ENCODE assay signal across 33 cellular contexts in genomic region chr7:142745091-142745635, GRCh38. TPM values are rescaled to one million over a fixed set of nuclear protein-coding genes. Genes with fewer than 3 reads are reported as not detected.
A peak's percentile ranks its signal among the peaks of the same experiment; 100 is the strongest.
DNase-seq lines count a peak whose midpoint lies in the region; FAIRE-seq and TF ChIP-seq lines count a peak whose summit lies in the region.
"Had no signal": no experiment of that assay in that cellular context is flagged by ENCODE, and none has a peak within 500 bp of the region (broad histone marks: within the 10 kb centered on the region; RNA-seq: fewer than 3 reads in every experiment).

No MANE protein-coding gene starts in this region.

- DNase-seq in EL (peak; percentile 31), M059J (ENCODE audit: low read depth) (peak; percentile 53), choroid plexus epithelial cell (ENCODE audit: low read depth) (peak; percentile 10), kidney tubule cell (ENCODE audit: low spot score) (peak; percentile 40), 8988T (no peak), RCC 7860 (ENCODE audit: low spot score) (no peak), NCI-H187 (lab: John Stamatoyannopoulos, UW) (no peak), esophagus squamous epithelium (lab: John Stamatoyannopoulos, UW) (no peak)
- DNase-seq: ACHN; activated CD4-positive, alpha-beta memory T cell treated with anti-CD3 and anti-CD28 coated beads for 36 hours; activated T-cell treated with anti-CD3 and anti-CD28 coated beads, Interleukin-2, amount 50 U/mL, for 72 hours; CD8-positive, alpha-beta T cell; dorsolateral prefrontal cortex; Kasumi-1; left lung; NCI-H1048; NCI-H1694 treated with DMSO at 0.1 percent for 48 hours; NCI-H2171; OCI-M1; right cardiac atrium; Right ventricle myocardium superior; stimulated activated CD4-positive, alpha-beta T cell treated with anti-CD3 and anti-CD28 coated beads, Interleukin-2, amount 100 ng/mL, for 24 hours; stomach; thyroid gland; uterus had no signal

- intact Hi-C loops in esophagus squamous epithelium (cut with DNase I), result no loop called here

- no peak overlapping the region for H3K27ac ChIP-seq in esophagus squamous epithelium
- H3K27ac ChIP-seq: dorsolateral prefrontal cortex, left lung, stomach, thyroid gland, uterus had no signal

- no peak for FAIRE-seq in RCC 7860 (lab: Jason Lieb, UNC)
- FAIRE-seq: endometrium, GM12891, H54, islet of Langerhans, TTC549 had no signal

- TF ChIP-seq POLR2A in esophagus squamous epithelium (IDR thresholded peaks at IDR 0.05), result no peak

- H3K27me3 ChIP-seq in esophagus squamous epithelium, result no peaks in the 10 kb centered on the region
- H3K27me3 ChIP-seq: left lung, stomach, thyroid gland, uterus had no signal

- H3K9me3 ChIP-seq in esophagus squamous epithelium, result no peaks in the 10 kb centered on the region
- H3K9me3 ChIP-seq: left lung, stomach, thyroid gland, uterus had no signal

- no peaks in the 10 kb centered on the region for H3K36me3 ChIP-seq in esophagus squamous epithelium
- H3K36me3 ChIP-seq: left lung, stomach, thyroid gland, uterus had no signal

- no peaks in the 10 kb centered on the region for H3K4me1 ChIP-seq in esophagus squamous epithelium
- H3K4me1 ChIP-seq: left lung, stomach, uterus had no signal

- H3K4me3 ChIP-seq in choroid plexus epithelial cell (ENCODE audit: low read depth, low read length), result no peak overlapping the region
- no peak overlapping the region for H3K4me3 ChIP-seq in esophagus squamous epithelium
- H3K4me3 ChIP-seq: dorsolateral prefrontal cortex, left lung, stomach, thyroid gland, uterus had no signal

- TF ChIP-seq CTCF in choroid plexus epithelial cell (conservative IDR thresholded peaks at IDR 0.05; ENCODE audit: low read depth, low read length) (no peak), esophagus squamous epithelium (IDR thresholded peaks at IDR 0.05) (no peak)

- 50 to 73% methylated on average over 1 of the region's 1 CpG for WGBS in esophagus squamous epithelium, 2 donors

RNA-seq across cellular contexts. Expression of gene PRSS1, which starts 4.1 kb away (rescaled TPM):
- not detected in 2 replicates for total RNA-seq in M059J (2014; rRNA removed; shearing (Covaris generic))
- not detected for total RNA-seq in esophagus squamous epithelium
- total RNA-seq: activated CD4-positive, alpha-beta memory T cell treated with anti-CD3 and anti-CD28 coated beads for 36 hours; activated T-cell treated with anti-CD3 and anti-CD28 coated beads, Interleukin-2, amount 50 U/mL, for 72 hours; B cell; CD8-positive, alpha-beta T cell; dorsolateral prefrontal cortex; glomerular endothelial cell; NCI-H460; Right ventricle myocardium superior had no signal

RNA-seq across cellular contexts. Expression of gene PRSS2, which starts 25.6 kb away (rescaled TPM):
- total RNA-seq in M059J (2014; rRNA removed; shearing (Covaris generic)), result not detected in 2 replicates
- not detected for total RNA-seq in esophagus squamous epithelium
- total RNA-seq: activated CD4-positive, alpha-beta memory T cell treated with anti-CD3 and anti-CD28 coated beads for 36 hours; activated T-cell treated with anti-CD3 and anti-CD28 coated beads, Interleukin-2, amount 50 U/mL, for 72 hours; B cell; CD8-positive, alpha-beta T cell; dorsolateral prefrontal cortex; NCI-H460; Right ventricle myocardium superior; thyroid gland; uterus had no signal

Comparison
In these comparisons a context has a peak if more than half of its experiments do, and no peak if none do; other contexts are left out.
1. DNase-seq: peak in EL (single experiment), M059J (single experiment), choroid plexus epithelial cell (single experiment) and kidney tubule cell (single experiment); none in 8988T (single experiment), RCC 7860 (single experiment), NCI-H187 (0 of 2) and esophagus squamous epithelium (single experiment).